ENCODE assay signal across 20 cellular contexts in the genomic region with DNA sequence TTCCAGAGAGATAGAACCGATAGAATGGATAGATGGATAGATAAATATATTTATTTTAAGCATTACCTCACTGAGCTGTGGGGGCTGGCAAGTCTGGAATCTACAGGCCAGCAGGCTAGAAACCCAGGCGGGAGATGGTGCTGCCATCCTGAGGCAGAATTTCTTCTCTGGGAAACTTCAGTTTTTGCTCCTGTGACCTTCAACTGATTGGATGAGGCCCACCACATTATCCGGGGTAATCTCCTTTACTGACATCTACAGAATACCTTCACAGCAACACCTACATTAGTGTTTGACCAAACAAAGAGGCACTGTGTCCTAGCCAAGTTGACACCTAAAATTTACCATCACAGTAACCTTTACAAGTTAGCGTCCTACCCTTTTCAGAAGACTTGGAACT. TPM values are rescaled to one million over a fixed set of nuclear protein-coding genes. Genes with fewer than 3 reads are reported as not detected.
DNase-seq lines count a peak whose midpoint lies in the region; ATAC-seq, FAIRE-seq and TF ChIP-seq lines count a peak whose summit lies in the region.
"Had no signal": no experiment of that assay in that cellular context is flagged by ENCODE, and none has a peak within 500 bp of the region (broad histone marks: within the 10 kb centered on the region; RNA-seq: fewer than 3 reads in every experiment).

No MANE protein-coding gene starts in this region.

- no peak for TF ChIP-seq POLR2A in K562 (conservative IDR thresholded peaks at IDR 0.05)

- H3K9me3 ChIP-seq in HEK293 (ENCODE audit: control insufficient read depth, insufficient read depth, low read depth, low read length), result no peaks in the 10 kb centered on the region
- H3K9me3 ChIP-seq in K562 (replicated peaks; ENCODE audit: control insufficient read depth, insufficient read depth, low read depth, low read length), result no peaks in the 10 kb centered on the region
- H3K9me3 ChIP-seq in lung (ENCODE audit: control insufficient read depth in 2 of 2, insufficient read depth in 1 of 2, low read length in 1 of 2), result peaks cover 0 to 3% of the 10 kb centered on the region in 2 donors
- H3K9me3 ChIP-seq: BLaER1, Caco-2 had no signal

- POLR2A ChIA-PET in HEK293 (lab: Yijun Ruan, JAX), result no interaction called here
- POLR2A ChIA-PET in K562 (lab: Yijun Ruan, JAX), result no interaction called here

- H3K36me3 ChIP-seq in HEK293 (ENCODE audit: control insufficient read depth in 2 of 2, insufficient read depth in 1 of 2, low read length in 2 of 2), result no peaks in the 10 kb centered on the region
- H3K36me3 ChIP-seq in K562 (ENCODE audit: control insufficient read depth, insufficient read depth, low read length), result no peaks in the 10 kb centered on the region
- no peaks in the 10 kb centered on the region for H3K36me3 ChIP-seq in lung (ENCODE audit: control insufficient read depth in 2 of 2, insufficient read depth in 2 of 2, low read length in 2 of 2)
- H3K36me3 ChIP-seq: BLaER1 had no signal

- TF ChIP-seq EP300 in K562 (IDR thresholded peaks at IDR 0.05; ENCODE audit: low read length), result no peak

- H3K9ac ChIP-seq in K562 (ENCODE audit: insufficient read depth in 1 of 2, low read depth in 2 of 2, low read length in 2 of 2), result no peak overlapping the region
- H3K9ac ChIP-seq: BLaER1 had no signal

- BruUV-seq in K562 (replicated peaks; lab: Mats Ljungman, UMichigan), result no TSS peak

- H3K9me1 ChIP-seq in K562 (ENCODE audit: control insufficient read depth, insufficient read depth, low read length), result no peaks in the 10 kb centered on the region

- DNase-seq in K562 (ENCODE audit: extremely low read depth in 1 of 4, low spot score in 3 of 4), result no peak
- DNase-seq in lung (ENCODE audit: low spot score), result peak; percentile 6
- DNase-seq in AG08395 (ENCODE audit: low spot score), result no peak
- DNase-seq: Caco-2; CD4-positive, CD25-positive, alpha-beta regulatory T cell; CD8-positive, alpha-beta T cell; DMS153; DMS79; EL; GDM1; GOT3; H7; HCEC 1CT had no signal

- no peak for ATAC-seq in K562
- ATAC-seq in lung (ENCODE audit: insufficient read depth, low FRiP score), result no peak
- no peak for ATAC-seq in GM21529 (IDR thresholded peaks at IDR 0.05; ENCODE audit: unreplicated experiment)
- ATAC-seq in GM21423 (IDR thresholded peaks at IDR 0.05; ENCODE audit: unreplicated experiment), result no peak
- ATAC-seq: CD8-positive, alpha-beta T cell; GM12878 had no signal

- in situ Hi-C loops in K562 (cut with MboI), result no loop called here

- no peak for FAIRE-seq in K562 (lab: Jason Lieb, UNC)
- FAIRE-seq: GM12878, GM19239 had no signal

- CTCF ChIA-PET in HEK293 (lab: Yijun Ruan, JAX) (no interaction called here), K562 (lab: Yijun Ruan, JAX; ENCODE audit: low intra/inter-chr PET ratio) (no interaction called here)

- H3K4me3 ChIP-seq in HEK293 (ENCODE audit: low read depth, low read length), result no peak overlapping the region
- H3K4me3 ChIP-seq in K562, result no peak overlapping the region
- H3K4me3 ChIP-seq in lung, result no peak overlapping the region
- H3K4me3 ChIP-seq: BLaER1, GM12878 had no signal

- peaks cover 34 to 45% of the 10 kb centered on the region in 2 experiments for H3K27me3 ChIP-seq in K562 (ENCODE audit: control insufficient read depth in 2 of 2, insufficient read depth in 2 of 2, low read length in 2 of 2)
- H3K27me3 ChIP-seq in lung (ENCODE audit: control insufficient read depth, insufficient read depth), result no peaks in the 10 kb centered on the region
- H3K27me3 ChIP-seq: BLaER1 had no signal

- H3K4me1 ChIP-seq in HEK293 (ENCODE audit: control insufficient read depth, insufficient read depth, low read length) (no peaks in the 10 kb centered on the region), K562 (replicated peaks in 1 of 2; ENCODE audit: control insufficient read depth in 2 of 2, insufficient read depth in 2 of 2, low read length in 2 of 2) (no peaks in the 10 kb centered on the region; a peak in 2 of 5 replicates), lung (ENCODE audit: control insufficient read depth in 2 of 2, insufficient read depth in 2 of 2, low read length in 2 of 2) (no peaks in the 10 kb centered on the region)
- H3K4me1 ChIP-seq: BLaER1, Caco-2 had no signal

- H3K79me2 ChIP-seq in K562 (ENCODE audit: control insufficient read depth, insufficient read depth, low read length), result no peaks in the 10 kb centered on the region

- H2AFZ ChIP-seq in K562 (ENCODE audit: low read depth, low read length), result no peak overlapping the region

- H3K4me2 ChIP-seq in K562 (ENCODE audit: insufficient read depth, low read length), result no peak overlapping the region
- H3K4me2 ChIP-seq: BLaER1 had no signal

- intact Hi-C loops in K562 (cut with micrococcal nuclease), result no loop called here

- WGBS in K562 (ENCODE audit: insufficient coverage, low coverage, missing lambda C conversion rate), result 1% methylated on average over 4 of the region's 4 CpGs
- 82 to 85% methylated on average over 4 of the region's 4 CpGs for WGBS in lung, 2 donors

- TF ChIP-seq CTCF in HEK293 (tag by site-specific recombination; IDR thresholded peaks at IDR 0.05) (no peak), K562 (IDR thresholded peaks at IDR 0.05 in 2 of 3, conservative IDR thresholded peaks at IDR 0.05 in 1 of 3; ENCODE audit: insufficient read depth in 2 of 3, low read depth in 1 of 3, low read length in 3 of 3) (no peak), lung (IDR thresholded peaks at IDR 0.05; ENCODE audit: control extremely low read depth, extremely low read depth) (no peak)

- no peak for TF ChIP-seq RAD21 in K562 (CRISPR knock-in tag; conservative IDR thresholded peaks at IDR 0.05 in 1 of 2, IDR thresholded peaks at IDR 0.05 in 1 of 2)

- H3K27ac ChIP-seq in HEK293 (ENCODE audit: extremely low read depth, low read depth, low read length) (no peak overlapping the region), K562 (ENCODE audit: extremely low read depth, low read depth, low read length) (no peak overlapping the region), lung (ENCODE audit: low read depth in 1 of 2, low read length in 1 of 2) (no peak overlapping the region)
- H3K27ac ChIP-seq: BLaER1, C4-2B had no signal

- H4K20me1 ChIP-seq in K562 (replicated peaks; ENCODE audit: control insufficient read depth, insufficient read depth, low read length), result 0 out of 2 replicates have a peak, but pooled peaks cover 2% of the 10 kb centered on the region
- H4K20me1 ChIP-seq: BLaER1 had no signal

RNA-seq across cellular contexts. Expression of a gene that starts 29.2 kb away (rescaled TPM):
- total RNA-seq in K562 (2011; cell fraction: chromatin; rRNA removed; ENCODE audit: low replicate concordance), result 144 and 165 TPM in 2 replicates
- 58.9 and 66.3 TPM in 2 replicates for total RNA-seq in K562 (2011; cell fraction: nucleolus; rRNA removed)
- total RNA-seq in K562 (2011; cell fraction: nucleoplasm; rRNA removed), result 88.6 and 115 TPM in 2 replicates
- 10.9 and 16.5 TPM in 2 replicates for total RNA-seq in K562 (2014; rRNA removed)
- total RNA-seq in K562 (2014; rRNA removed; fragmentation: Illumina TruSeq; extraction: Trizol), result 11.6 and 13.0 TPM in 2 replicates
- 14.9 and 17.7 TPM in 2 replicates for total RNA-seq in K562 (2015; rRNA removed; fragmentation: Illumina TruSeq; extraction: Trizol)
- total RNA-seq in K562 (2021), result 24.0 and 26.6 TPM in 2 replicates
- polyA plus RNA-seq in K562 (2011; rRNA removed), result 7.4 and 8.2 TPM in 2 replicates
- polyA plus RNA-seq in K562 (2011; cell fraction: cytosol; rRNA removed), result 4.4 and 5.5 TPM in 2 replicates
- polyA plus RNA-seq in K562 (2011; cell fraction: nucleus; rRNA removed), result 76.9 and 93.7 TPM in 2 replicates
- 14.4 and 14.7 TPM in 2 replicates for polyA plus RNA-seq in K562 (2012)
- polyA plus RNA-seq in K562 (2014; fragmentation: Illumina TruSeq; extraction: Trizol), result 25.7 and 27.3 TPM in 2 replicates
- 1 to 10 TPM; 1.3 to 1.6 TPM for polyA plus RNA-seq in K562 (2014; fragmentation: Nextera tagmentation; extraction: Ambion mirVana)
- polyA plus RNA-seq in K562 (2014; rRNA removed), result 18.8 and 20.3 TPM in 2 replicates
- polyA minus RNA-seq in K562 (2011; rRNA and poly(A)+ RNA removed), result 14.8 and 19.0 TPM in 2 replicates
- 7.3 and 8.5 TPM in 2 replicates for polyA minus RNA-seq in K562 (2011; cell fraction: cytosol; rRNA and poly(A)+ RNA removed)
- polyA minus RNA-seq in K562 (2011; cell fraction: nucleus; rRNA and poly(A)+ RNA removed), result 41.6 and 56.6 TPM in 2 replicates
- 10 to 100 TPM; 24.3 to 46.9 TPM for total RNA-seq in lung
- polyA plus RNA-seq in lung, result 10 to 100 TPM in 1 of 2 donors, 1 to 10 TPM in 1; 9.4 to 10.4 TPM

RNA-seq across cellular contexts. Expression of a gene that starts 50.8 kb away (rescaled TPM):
- total RNA-seq in K562 (2011; cell fraction: chromatin; rRNA removed; ENCODE audit: low replicate concordance), result 18.5 and 18.8 TPM in 2 replicates
- total RNA-seq in K562 (2011; cell fraction: nucleolus; rRNA removed), result 8.7 and 11.2 TPM in 2 replicates
- total RNA-seq in K562 (2011; cell fraction: nucleoplasm; rRNA removed), result 13.9 and 23.4 TPM in 2 replicates
- total RNA-seq in K562 (2014; rRNA removed), result 14.4 and 21.2 TPM in 2 replicates
- total RNA-seq in K562 (2014; rRNA removed; fragmentation: Illumina TruSeq; extraction: Trizol), result 6.7 and 9.7 TPM in 2 replicates
- total RNA-seq in K562 (2015; rRNA removed; fragmentation: Illumina TruSeq; extraction: Trizol), result 5.0 TPM in 2 replicates
- 22.1 and 22.2 TPM in 2 replicates for total RNA-seq in K562 (2021)
- polyA plus RNA-seq in K562 (2011; rRNA removed), result 20.0 and 22.6 TPM in 2 replicates
- polyA plus RNA-seq in K562 (2011; cell fraction: cytosol; rRNA removed), result 16.3 and 47.6 TPM in 2 replicates
- polyA plus RNA-seq in K562 (2011; cell fraction: nucleus; rRNA removed), result 15.9 and 23.7 TPM in 2 replicates
- 7.2 and 11.9 TPM in 2 replicates for polyA plus RNA-seq in K562 (2012)
- 7.2 and 8.1 TPM in 2 replicates for polyA plus RNA-seq in K562 (2014; fragmentation: Illumina TruSeq; extraction: Trizol)
- polyA plus RNA-seq in K562 (2014; fragmentation: Nextera tagmentation; extraction: Ambion mirVana), result 1 to 10 TPM; 1.3 to 1.8 TPM
- 13.7 and 19.0 TPM in 2 replicates for polyA plus RNA-seq in K562 (2014; rRNA removed)
- 7.1 and 8.6 TPM in 2 replicates for polyA minus RNA-seq in K562 (2011; rRNA and poly(A)+ RNA removed)
- 5.7 and 7.3 TPM in 2 replicates for polyA minus RNA-seq in K562 (2011; cell fraction: cytosol; rRNA and poly(A)+ RNA removed)
- 6.8 and 9.6 TPM in 2 replicates for polyA minus RNA-seq in K562 (2011; cell fraction: nucleus; rRNA and poly(A)+ RNA removed)
- 10 to 100 TPM in 1 of 2 donors, 1 to 10 TPM in 1; 5.5 to 14.4 TPM for total RNA-seq in lung
- polyA plus RNA-seq in lung, result 1 to 10 TPM; 2.6 to 9.2 TPM

RNA-seq across cellular contexts. Expression of a gene that starts 51.2 kb away (rescaled TPM):
- 302 and 367 TPM in 2 replicates for total RNA-seq in K562 (2011; cell fraction: chromatin; rRNA removed; ENCODE audit: low replicate concordance)
- 157 and 179 TPM in 2 replicates for total RNA-seq in K562 (2011; cell fraction: nucleolus; rRNA removed)
- 204 and 221 TPM in 2 replicates for total RNA-seq in K562 (2011; cell fraction: nucleoplasm; rRNA removed)
- total RNA-seq in K562 (2014; rRNA removed) (138 and 161 TPM in 2 replicates), K562 (2014; rRNA removed; fragmentation: Illumina TruSeq; extraction: Trizol) (127 and 137 TPM in 2 replicates), K562 (2015; rRNA removed; fragmentation: Illumina TruSeq; extraction: Trizol) (122 and 124 TPM in 2 replicates), K562 (2021) (138 and 160 TPM in 2 replicates), lung (10 to 100 TPM; 43.8 to 52.7 TPM)
- polyA plus RNA-seq in K562 (2011; rRNA removed) (97.8 and 118 TPM in 2 replicates), K562 (2014; fragmentation: Illumina TruSeq; extraction: Trizol) (158 and 167 TPM in 2 replicates), K562 (2014; fragmentation: Nextera tagmentation; extraction: Ambion mirVana) (10 to 100 TPM in 1 of 2 experiments, 1 to 10 TPM in 1; 9.2 to 13.6 TPM), K562 (2014; rRNA removed) (153 and 156 TPM in 2 replicates), lung (10 to 100 TPM; 36.6 to 44.3 TPM)
- polyA plus RNA-seq in K562 (2011; cell fraction: cytosol; rRNA removed), result 65.2 and 68.8 TPM in 2 replicates
- polyA plus RNA-seq in K562 (2011; cell fraction: nucleus; rRNA removed), result 184 and 242 TPM in 2 replicates
- 70.0 and 115 TPM in 2 replicates for polyA plus RNA-seq in K562 (2012)
- polyA minus RNA-seq in K562 (2011; rRNA and poly(A)+ RNA removed), result 89.1 and 113 TPM in 2 replicates
- 57.1 and 67.4 TPM in 2 replicates for polyA minus RNA-seq in K562 (2011; cell fraction: cytosol; rRNA and poly(A)+ RNA removed)
- 83.1 and 96.6 TPM in 2 replicates for polyA minus RNA-seq in K562 (2011; cell fraction: nucleus; rRNA and poly(A)+ RNA removed)
